Comparison of ENCODE assay signal across 30 cellular contexts in genomic region chr3:111892070-111892469, GRCh38.
"Had no signal": no experiment of that assay in that cellular context is flagged by ENCODE, and none has a peak within 500 bp of the region (broad histone marks: within the 10 kb centered on the region; RNA-seq: fewer than 3 reads in every experiment).

No MANE protein-coding gene starts in this region.

- H3K79me2 ChIP-seq: parathyroid adenoma had no signal

- H3K4me2 ChIP-seq: smooth muscle cell had no signal

- ATAC-seq: naive thymus-derived CD8-positive, alpha-beta T cell; natural killer cell treated with Interleukin-12 subunit alpha and Interleukin-12 subunit beta and Interleukin-15 and Interleukin-18, amount 100 ng/mL, for 72 hours; psoas muscle; right cardiac atrium; sciatic nerve; stimulated activated memory B cell treated with anti-CD40 and anti-IgM and Interleukin-4, amounts not matched to agents 10 μg/mL and 1 μg/mL and 100 μg/mL, for 72 hours; stimulated activated naive CD8-positive, alpha-beta T cell treated with anti-CD3 and anti-CD28 coated beads, Interleukin-15, amount 100 ng/mL, for 72 hours; stimulated activated naive CD8-positive, alpha-beta T cell treated with anti-CD3 and anti-CD28 coated beads, Interleukin-15, Interleukin-2, amounts not matched to agents 100 U/mL and 50 U/mL, for 24 hours had no signal

- H3K27ac ChIP-seq: neutrophil, ovary, parathyroid adenoma, psoas muscle, skin epidermis, spleen, thoracic aorta, thyroid gland, tibial nerve, upper lobe of left lung, vagina had no signal

- H3K27me3 ChIP-seq: neutrophil, ovary, spleen, thyroid gland, tibial nerve, upper lobe of left lung, vagina had no signal

- H3K4me3 ChIP-seq: ovary, psoas muscle, skin epidermis, smooth muscle cell, spleen, thoracic aorta, thyroid gland, tibial nerve, upper lobe of left lung, vagina had no signal

- H3K36me3 ChIP-seq: neutrophil, ovary, spleen, thoracic aorta, thyroid gland, upper lobe of left lung, vagina had no signal

- H3K4me1 ChIP-seq: parathyroid adenoma, psoas muscle, spleen, thyroid gland, upper lobe of left lung, vagina had no signal

- DNase-seq: naive thymus-derived CD8-positive, alpha-beta T cell; nephron progenitor cell; nucleus accumbens; ovary; posterior cingulate gyrus; psoas muscle; right cardiac atrium; spleen; stimulated activated CD4-positive, alpha-beta T cell treated with anti-CD3 and anti-CD28 coated beads, Interleukin-12 subunit alpha, Interleukin-12 subunit beta, amount 100 ng/mL, for 4 hours; stimulated activated CD4-positive, alpha-beta T cell treated with anti-CD3 and anti-CD28 coated beads, Interleukin-1b, Interleukin-23, amount 100 ng/mL, for 48 hours; stimulated activated CD4-positive, alpha-beta T cell treated with anti-CD3 and anti-CD28 coated beads, Interleukin-4, amount 100 ng/mL, for 1 hour; stimulated activated CD4-positive, alpha-beta T cell treated with anti-CD3 and anti-CD28 coated beads, Interleukin-4, amount 100 ng/mL, for 4 hours; stimulated activated CD8-positive, alpha-beta memory T cell treated with anti-CD3 and anti-CD28 coated beads, Interleukin-4, amount 100 ng/mL, for 48 hours; stimulated activated naive CD4-positive, alpha-beta T cell; stimulated activated naive CD8-positive, alpha-beta T cell treated with anti-CD3 and anti-CD28 coated beads, Interleukin-15, amount 100 ng/mL, for 72 hours; stimulated activated naive CD8-positive, alpha-beta T cell treated with anti-CD3 and anti-CD28 coated beads, Interleukin-15, Interleukin-2, amounts not matched to agents 100 U/mL and 50 U/mL, for 24 hours; thyroid gland; trophoblast cell; upper lobe of left lung had no signal

- FAIRE-seq: urothelium cell line had no signal

- H3K9me3 ChIP-seq: neutrophil, ovary, psoas muscle, spleen, thoracic aorta, thyroid gland, tibial nerve, upper lobe of left lung, vagina had no signal

- H3K9ac ChIP-seq: parathyroid adenoma had no signal

- H2AFZ ChIP-seq: parathyroid adenoma had no signal
